2 cellular contexts compared by ENCODE assay signal in genomic region chr9:115653231-115653630, GRCh38.
TF ChIP-seq lines count a peak whose summit lies in the region.

No MANE protein-coding gene starts in this region.

TF ChIP-seq in SK-N-SH, 30 proteins besides CTCF, POLR2A, EP300 and RAD21 (continued from another document):
- TF ChIP-seq IRF3 (IDR thresholded peaks at IDR 0.05; ENCODE audit: low read depth, low read length) (no peak), NFIC (IDR thresholded peaks at IDR 0.05; ENCODE audit: borderline replicate concordance) (no peak), GABPA (IDR thresholded peaks at IDR 0.05; ENCODE audit: low read depth) (no peak), REST (IDR thresholded peaks at IDR 0.05; ENCODE audit: low read depth, low read length) (no peak), TEAD4 (IDR thresholded peaks at IDR 0.05; ENCODE audit: borderline replicate concordance, insufficient read depth) (no peak), CHD2 (IDR thresholded peaks at IDR 0.05; ENCODE audit: low read length, partially characterized antibody) (no peak), RFX5 (IDR thresholded peaks at IDR 0.05; ENCODE audit: low read length) (no peak), SIN3A (IDR thresholded peaks at IDR 0.05; ENCODE audit: borderline replicate concordance, low read depth, low read length) (no peak), TCF12 (IDR thresholded peaks at IDR 0.05) (no peak), NRF1 (IDR thresholded peaks at IDR 0.05; ENCODE audit: low read depth, low read length) (no peak), GATA2 (CRISPR knock-in tag; IDR thresholded peaks at IDR 0.05) (no peak), MEF2A (IDR thresholded peaks at IDR 0.05; ENCODE audit: borderline replicate concordance, low read depth) (no peak), POLR2AphosphoS5 (IDR thresholded peaks at IDR 0.05; ENCODE audit: low read depth, low read length) (no peak)

TF ChIP-seq in SK-N-SH treated with all-trans-retinoic acid at 6 μM for 48 hours, 23 proteins besides CTCF, POLR2A, EP300 and RAD21 (continued from another document):
- TF ChIP-seq ARNTL (CRISPR knock-in tag; IDR thresholded peaks at IDR 0.05; ENCODE audit: borderline replicate concordance, low read depth): no peak
